22 cellular contexts compared by ENCODE assay signal in the genomic region with DNA sequence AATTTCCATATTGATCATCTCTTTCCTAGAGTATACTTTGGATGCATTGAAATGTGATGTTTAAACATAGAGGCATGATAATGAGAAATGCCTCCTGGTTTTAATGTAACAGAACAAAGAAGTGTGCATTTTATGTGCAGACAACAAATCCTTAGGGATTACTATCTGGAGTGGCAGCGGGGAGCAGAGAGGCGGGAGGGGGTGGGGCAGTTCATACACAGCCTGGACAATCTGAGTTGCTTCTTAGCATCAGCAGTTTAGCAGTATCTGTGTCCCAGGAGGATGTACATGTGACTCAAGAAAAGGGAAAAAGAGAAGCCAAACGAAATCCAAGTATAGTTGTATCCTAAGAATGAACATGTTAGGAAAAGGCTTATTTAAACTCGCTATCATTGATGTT.
A peak's percentile ranks its signal among the peaks of the same experiment; 100 is the strongest.
DNase-seq lines count a peak whose midpoint lies in the region; ATAC-seq and TF ChIP-seq lines count a peak whose summit lies in the region.
"Had no signal": no experiment of that assay in that cellular context is flagged by ENCODE, and none has a peak within 500 bp of the region (broad histone marks: within the 10 kb centered on the region; RNA-seq: fewer than 3 reads in every experiment).

No MANE protein-coding gene starts in this region.

- in situ Hi-C loops in GM13976 (cut with MboI; ENCODE audit: low sequenced_read_pairs, unreplicated experiment) = no loop called here

- H3K4me1 ChIP-seq in A673 (ENCODE audit: insufficient read depth, low read length, poor library complexity, severe bottlenecking) (peaks cover 14% of the 10 kb centered on the region), PC-9 (replicated peaks; ENCODE audit: insufficient read depth) (no peaks in the 10 kb centered on the region)

- H3K27ac ChIP-seq in A673 (ENCODE audit: low read depth, low read length, poor library complexity, severe bottlenecking) (no peak overlapping the region), PC-9 (no peak overlapping the region)
- H3K27ac ChIP-seq: esophagus squamous epithelium, sigmoid colon, vagina had no signal

- H3K4me2 ChIP-seq in PC-9 = no peak overlapping the region

- BruUV-seq in A673 (replicated peaks; lab: Mats Ljungman, UMichigan) = no TSS peak
- BruUV-seq in PC-9 (replicated peaks; lab: Mats Ljungman, UMichigan) = no TSS peak

- no peaks in the 10 kb centered on the region for H3K36me3 ChIP-seq in A673 (ENCODE audit: insufficient read depth, low read length, poor library complexity, severe bottlenecking)
- no peaks in the 10 kb centered on the region for H3K36me3 ChIP-seq in PC-9 (ENCODE audit: low read depth)
- H3K36me3 ChIP-seq: esophagus squamous epithelium, sigmoid colon, vagina had no signal

- POLR2A ChIA-PET in A673 (lab: Charles Lee; ENCODE audit: low non-redundant PET) (no interaction called here), PC-9 (lab: Charles Lee; ENCODE audit: unreplicated experiment) (no interaction called here)

- DNase-seq in A673 (ENCODE audit: low spot score) (peak; percentile 37), NCI-H1092 treated with DMSO at 0.1 percent for 48 hours (lab: John Stamatoyannopoulos, UW) (peak; percentile 17), SK-N-DZ (ENCODE audit: low spot score) (peak; percentile 64), left ventricle myocardium superior (peak; percentile 35), NCI-H226 (no peak), PC-9 (no peak), GM13976 (ENCODE audit: low spot score) (no peak)
- DNase-seq: ACHN; activated CD8-positive, alpha-beta T cell treated with anti-CD3 and anti-CD28 coated beads for 36 hours; activated naive CD8-positive, alpha-beta T cell treated with anti-CD3 and anti-CD28 coated beads, Interleukin-2, amount 10 ng/mL, durations not matched to agents 7 days and 5 days; activated T-cell treated with anti-CD3 and anti-CD28 coated beads, Interleukin-2, amount 50 U/mL, for 72 hours; DMS79 treated with DMSO at 0.1 percent for 48 hours; dorsolateral prefrontal cortex; esophagus squamous epithelium; HCEC 1CT; midbrain; nucleus accumbens; sigmoid colon; stimulated activated CD4-positive, alpha-beta T cell treated with anti-CD3 and anti-CD28 coated beads, Interleukin-2, amount 100 ng/mL, for 24 hours; T-helper 1 cell had no signal

- H3K9me2 ChIP-seq in PC-9 (ENCODE audit: insufficient read depth) = no peaks in the 10 kb centered on the region

- H4K20me1 ChIP-seq in PC-9 (ENCODE audit: insufficient read depth) = no peaks in the 10 kb centered on the region

- CTCF ChIA-PET in A673 (lab: Charles Lee) (no interaction called here), PC-9 (lab: Charles Lee) (no interaction called here)

- intact Hi-C loops in A673 (cut with micrococcal nuclease; ENCODE audit: unreplicated experiment) (no loop called here), left ventricle myocardium superior (cut with micrococcal nuclease) (no loop called here), PC-9 (cut with micrococcal nuclease; ENCODE audit: unreplicated experiment) (no loop called here)

- H3K79me2 ChIP-seq in PC-9 (ENCODE audit: low read depth) = no peaks in the 10 kb centered on the region

- H3F3A ChIP-seq in PC-9 (ENCODE audit: insufficient read depth, low read depth) = no peaks in the 10 kb centered on the region

- no peaks in the 10 kb centered on the region for H3K27me3 ChIP-seq in A673 (replicated peaks; ENCODE audit: insufficient read depth, low read depth, low read length, poor library complexity)
- H3K27me3 ChIP-seq in PC-9 (ENCODE audit: insufficient read depth, low read depth) = no peaks in the 10 kb centered on the region
- H3K27me3 ChIP-seq: dorsolateral prefrontal cortex, esophagus squamous epithelium, sigmoid colon, vagina had no signal

- no peaks in the 10 kb centered on the region for H3K9me3 ChIP-seq in A673 (ENCODE audit: low read depth, low read length, poor library complexity, severe bottlenecking)
- no peaks in the 10 kb centered on the region for H3K9me3 ChIP-seq in PC-9 (ENCODE audit: insufficient read depth, low read depth)
- H3K9me3 ChIP-seq: esophagus squamous epithelium, sigmoid colon, vagina had no signal

- no peak for TF ChIP-seq CTCF in A673 (conservative IDR thresholded peaks at IDR 0.05; ENCODE audit: low read depth, low read length)
- no peak for TF ChIP-seq CTCF in PC-9 (conservative IDR thresholded peaks at IDR 0.05)
- no peak for TF ChIP-seq CTCF in GM13976 (IDR thresholded peaks at IDR 0.05; ENCODE audit: borderline replicate concordance, control extremely low read depth, extremely low read depth, insufficient read depth, missing control alignments)

- ATAC-seq in left ventricle myocardium superior (peak; percentile 68), GM21717 (IDR thresholded peaks at IDR 0.05; ENCODE audit: unreplicated experiment) (no peak)
- ATAC-seq: activated CD8-positive, alpha-beta T cell treated with anti-CD3 and anti-CD28 coated beads for 36 hours; activated T-cell treated with anti-CD3 and anti-CD28 coated beads, Interleukin-2, amount 50 U/mL, for 72 hours had no signal

- no peak overlapping the region for H3K4me3 ChIP-seq in A673 (ENCODE audit: low read depth, low read length, poor library complexity, severe bottlenecking)
- H3K4me3 ChIP-seq in PC-9 = no peak overlapping the region
- H3K4me3 ChIP-seq: dorsolateral prefrontal cortex, esophagus squamous epithelium, sigmoid colon, vagina had no signal

- H2AFZ ChIP-seq in PC-9 = no peak overlapping the region

Comparison
In these comparisons a context has a peak if more than half of its experiments do, and no peak if none do; other contexts are left out.
1. DNase-seq: peak in A673 (single experiment), NCI-H1092 treated with DMSO at 0.1 percent for 48 hours (single experiment), SK-N-DZ (single experiment) and left ventricle myocardium superior (single experiment); none in NCI-H226 (single experiment), PC-9 (0 of 2) and GM13976 (single experiment).